In the genomic region with DNA sequence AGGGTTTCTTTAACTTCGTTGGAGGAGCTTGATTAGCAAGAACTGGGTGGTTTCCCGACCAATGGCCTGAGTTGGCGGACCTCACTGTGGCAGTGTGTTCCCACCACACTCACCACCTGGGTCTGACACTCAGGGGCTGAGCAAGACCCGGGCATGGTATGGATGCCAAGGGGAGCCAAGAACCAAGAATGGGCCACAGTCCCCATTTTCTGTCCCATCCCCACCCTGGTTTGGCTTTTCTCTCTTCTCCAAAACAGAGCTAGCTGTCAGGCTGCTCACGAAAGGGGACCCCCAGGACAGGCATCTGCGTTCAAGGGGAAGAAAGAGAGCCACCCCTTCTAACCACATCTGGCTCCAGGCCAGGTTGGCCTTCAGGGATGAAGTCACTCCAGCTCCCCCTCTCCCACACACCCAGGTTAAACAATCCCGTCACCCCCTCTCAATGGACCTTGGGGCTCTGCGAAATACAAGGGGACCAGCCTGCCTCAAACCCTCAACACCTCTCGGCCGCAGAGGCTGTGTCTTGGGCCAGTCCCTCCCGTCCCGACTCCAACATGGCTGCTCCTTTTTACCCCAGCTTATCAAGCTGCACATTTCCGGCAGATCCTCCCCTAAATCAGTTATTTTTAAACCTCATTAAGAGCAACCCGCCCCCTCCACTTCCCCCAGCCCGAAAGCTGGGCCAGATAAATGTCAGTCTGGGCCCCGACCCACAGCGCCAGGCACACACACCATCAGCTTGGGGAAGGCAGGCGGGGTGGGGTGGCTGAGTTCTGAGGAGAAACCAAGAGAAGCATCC, we compare ENCODE assay signal across 1 cellular context.
TF ChIP-seq lines count a peak whose summit lies in the region.

No MANE protein-coding gene starts in this region.

TF ChIP-seq in K562, 482 proteins besides CTCF, POLR2A, EP300 and RAD21 (continued from another document and continues in another):
- TF ChIP-seq, protein P1, sequence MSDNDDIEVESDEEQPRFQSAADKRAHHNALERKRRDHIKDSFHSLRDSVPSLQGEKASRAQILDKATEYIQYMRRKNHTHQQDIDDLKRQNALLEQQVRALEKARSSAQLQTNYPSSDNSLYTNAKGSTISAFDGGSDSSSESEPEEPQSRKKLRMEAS (CRISPR knock-in tag; IDR thresholded peaks at IDR 0.05), result no peak
- TF ChIP-seq RCOR1 (IDR thresholded peaks at IDR 0.05; ENCODE audit: borderline replicate concordance in 1 of 2, low read depth in 2 of 2, low read length in 2 of 2), result no peak; a peak in 2 of 4 replicates
- peak; percentile 47; the same call in 1 of the 2 replicates for TF ChIP-seq SMAD4 (CRISPR knock-in tag; conservative IDR thresholded peaks at IDR 0.05)
- no peak for TF ChIP-seq KLF6 (CRISPR knock-in tag; IDR thresholded peaks at IDR 0.05; ENCODE audit: borderline replicate concordance)
- peak; percentile 71; the same call in 1 of the 2 replicates for TF ChIP-seq MEF2D (tag; conservative IDR thresholded peaks at IDR 0.05; ENCODE audit: low read depth)
- no peak for TF ChIP-seq NBN (IDR thresholded peaks at IDR 0.05; ENCODE audit: low read depth)
- no peak for TF ChIP-seq MBD2 (IDR thresholded peaks at IDR 0.05; ENCODE audit: borderline replicate concordance, low read depth)
- 0 out of 2 replicates have a peak, but pooled peaks have one; percentile 7 for TF ChIP-seq SUPT5H (IDR thresholded peaks at IDR 0.05)
- TF ChIP-seq TCF7 (IDR thresholded peaks at IDR 0.05; ENCODE audit: borderline replicate concordance), result no peak
- TF ChIP-seq, protein P2, sequence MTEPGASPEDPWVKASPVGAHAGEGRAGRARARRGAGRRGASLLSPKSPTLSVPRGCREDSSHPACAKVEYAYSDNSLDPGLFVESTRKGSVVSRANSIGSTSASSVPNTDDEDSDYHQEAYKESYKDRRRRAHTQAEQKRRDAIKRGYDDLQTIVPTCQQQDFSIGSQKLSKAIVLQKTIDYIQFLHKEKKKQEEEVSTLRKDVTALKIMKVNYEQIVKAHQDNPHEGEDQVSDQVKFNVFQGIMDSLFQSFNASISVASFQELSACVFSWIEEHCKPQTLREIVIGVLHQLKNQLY (CRISPR knock-in tag; conservative IDR thresholded peaks at IDR 0.05), result no peak
- TF ChIP-seq DPF2 (IDR thresholded peaks at IDR 0.05), result no peak
- TF ChIP-seq RBM25 (IDR thresholded peaks at IDR 0.05; ENCODE audit: low read depth, low read length, severe bottlenecking), result no peak
- TF ChIP-seq, protein P3, sequence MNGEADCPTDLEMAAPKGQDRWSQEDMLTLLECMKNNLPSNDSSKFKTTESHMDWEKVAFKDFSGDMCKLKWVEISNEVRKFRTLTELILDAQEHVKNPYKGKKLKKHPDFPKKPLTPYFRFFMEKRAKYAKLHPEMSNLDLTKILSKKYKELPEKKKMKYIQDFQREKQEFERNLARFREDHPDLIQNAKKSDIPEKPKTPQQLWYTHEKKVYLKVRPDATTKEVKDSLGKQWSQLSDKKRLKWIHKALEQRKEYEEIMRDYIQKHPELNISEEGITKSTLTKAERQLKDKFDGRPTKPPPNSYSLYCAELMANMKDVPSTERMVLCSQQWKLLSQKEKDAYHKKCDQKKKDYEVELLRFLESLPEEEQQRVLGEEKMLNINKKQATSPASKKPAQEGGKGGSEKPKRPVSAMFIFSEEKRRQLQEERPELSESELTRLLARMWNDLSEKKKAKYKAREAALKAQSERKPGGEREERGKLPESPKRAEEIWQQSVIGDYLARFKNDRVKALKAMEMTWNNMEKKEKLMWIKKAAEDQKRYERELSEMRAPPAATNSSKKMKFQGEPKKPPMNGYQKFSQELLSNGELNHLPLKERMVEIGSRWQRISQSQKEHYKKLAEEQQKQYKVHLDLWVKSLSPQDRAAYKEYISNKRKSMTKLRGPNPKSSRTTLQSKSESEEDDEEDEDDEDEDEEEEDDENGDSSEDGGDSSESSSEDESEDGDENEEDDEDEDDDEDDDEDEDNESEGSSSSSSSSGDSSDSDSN (IDR thresholded peaks at IDR 0.05; ENCODE audit: borderline replicate concordance in 1 of 2, low read depth in 2 of 2, low read length in 2 of 2), result 0 out of 4 replicates have a peak, but pooled peaks of 1 of the 2 experiments have one; percentile 49
- TF ChIP-seq NFRKB (IDR thresholded peaks at IDR 0.05; ENCODE audit: low read depth), result no peak
- no peak for TF ChIP-seq MAFK (IDR thresholded peaks at IDR 0.05; ENCODE audit: low read length)
- no peak for TF ChIP-seq PHB2 (IDR thresholded peaks at IDR 0.05; ENCODE audit: low read depth)
- TF ChIP-seq JUN (IDR thresholded peaks at IDR 0.05; ENCODE audit: borderline replicate concordance, low read depth, low read length), result 0 out of 2 replicates have a peak, but pooled peaks have one; percentile 47
- TF ChIP-seq JUN (CRISPR knock-in tag; IDR thresholded peaks at IDR 0.05; ENCODE audit: borderline replicate concordance), result no peak
- TF ChIP-seq ZNF707 (CRISPR knock-in tag; conservative IDR thresholded peaks at IDR 0.05), result no peak
- no peak for TF ChIP-seq NR2C1 (IDR thresholded peaks at IDR 0.05)
- no peak for TF ChIP-seq NR2C1 (tag; IDR thresholded peaks at IDR 0.05)
- no peak for TF ChIP-seq PHTF2 (CRISPR knock-in tag; IDR thresholded peaks at IDR 0.05)
- TF ChIP-seq PHB (CRISPR knock-in tag; IDR thresholded peaks at IDR 0.05), result no peak
- TF ChIP-seq, protein P4, sequence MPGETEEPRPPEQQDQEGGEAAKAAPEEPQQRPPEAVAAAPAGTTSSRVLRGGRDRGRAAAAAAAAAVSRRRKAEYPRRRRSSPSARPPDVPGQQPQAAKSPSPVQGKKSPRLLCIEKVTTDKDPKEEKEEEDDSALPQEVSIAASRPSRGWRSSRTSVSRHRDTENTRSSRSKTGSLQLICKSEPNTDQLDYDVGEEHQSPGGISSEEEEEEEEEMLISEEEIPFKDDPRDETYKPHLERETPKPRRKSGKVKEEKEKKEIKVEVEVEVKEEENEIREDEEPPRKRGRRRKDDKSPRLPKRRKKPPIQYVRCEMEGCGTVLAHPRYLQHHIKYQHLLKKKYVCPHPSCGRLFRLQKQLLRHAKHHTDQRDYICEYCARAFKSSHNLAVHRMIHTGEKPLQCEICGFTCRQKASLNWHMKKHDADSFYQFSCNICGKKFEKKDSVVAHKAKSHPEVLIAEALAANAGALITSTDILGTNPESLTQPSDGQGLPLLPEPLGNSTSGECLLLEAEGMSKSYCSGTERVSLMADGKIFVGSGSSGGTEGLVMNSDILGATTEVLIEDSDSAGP (CRISPR knock-in tag; IDR thresholded peaks at IDR 0.05), result no peak
- TF ChIP-seq, protein P5, sequence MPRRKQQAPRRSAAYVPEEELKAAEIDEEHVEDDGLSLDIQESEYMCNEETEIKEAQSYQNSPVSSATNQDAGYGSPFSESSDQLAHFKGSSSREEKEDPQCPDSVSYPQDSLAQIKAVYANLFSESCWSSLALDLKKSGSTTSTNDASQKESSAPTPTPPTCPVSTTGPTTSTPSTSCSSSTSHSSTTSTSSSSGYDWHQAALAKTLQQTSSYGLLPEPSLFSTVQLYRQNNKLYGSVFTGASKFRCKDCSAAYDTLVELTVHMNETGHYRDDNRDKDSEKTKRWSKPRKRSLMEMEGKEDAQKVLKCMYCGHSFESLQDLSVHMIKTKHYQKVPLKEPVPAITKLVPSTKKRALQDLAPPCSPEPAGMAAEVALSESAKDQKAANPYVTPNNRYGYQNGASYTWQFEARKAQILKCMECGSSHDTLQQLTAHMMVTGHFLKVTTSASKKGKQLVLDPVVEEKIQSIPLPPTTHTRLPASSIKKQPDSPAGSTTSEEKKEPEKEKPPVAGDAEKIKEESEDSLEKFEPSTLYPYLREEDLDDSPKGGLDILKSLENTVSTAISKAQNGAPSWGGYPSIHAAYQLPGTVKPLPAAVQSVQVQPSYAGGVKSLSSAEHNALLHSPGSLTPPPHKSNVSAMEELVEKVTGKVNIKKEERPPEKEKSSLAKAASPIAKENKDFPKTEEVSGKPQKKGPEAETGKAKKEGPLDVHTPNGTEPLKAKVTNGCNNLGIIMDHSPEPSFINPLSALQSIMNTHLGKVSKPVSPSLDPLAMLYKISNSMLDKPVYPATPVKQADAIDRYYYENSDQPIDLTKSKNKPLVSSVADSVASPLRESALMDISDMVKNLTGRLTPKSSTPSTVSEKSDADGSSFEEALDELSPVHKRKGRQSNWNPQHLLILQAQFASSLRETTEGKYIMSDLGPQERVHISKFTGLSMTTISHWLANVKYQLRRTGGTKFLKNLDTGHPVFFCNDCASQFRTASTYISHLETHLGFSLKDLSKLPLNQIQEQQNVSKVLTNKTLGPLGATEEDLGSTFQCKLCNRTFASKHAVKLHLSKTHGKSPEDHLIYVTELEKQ (CRISPR knock-in tag; IDR thresholded peaks at IDR 0.05), result no peak
- no peak for TF ChIP-seq SIN3A (IDR thresholded peaks at IDR 0.05; ENCODE audit: borderline replicate concordance in 2 of 2, control insufficient read depth in 1 of 2, low read depth in 2 of 2, low read length in 2 of 2)
- no peak for TF ChIP-seq BRD9 (IDR thresholded peaks at IDR 0.05; ENCODE audit: low read depth, partially characterized antibody)
- TF ChIP-seq EGR1 (conservative IDR thresholded peaks at IDR 0.05), result peak; percentile 64
- TF ChIP-seq, protein P6, sequence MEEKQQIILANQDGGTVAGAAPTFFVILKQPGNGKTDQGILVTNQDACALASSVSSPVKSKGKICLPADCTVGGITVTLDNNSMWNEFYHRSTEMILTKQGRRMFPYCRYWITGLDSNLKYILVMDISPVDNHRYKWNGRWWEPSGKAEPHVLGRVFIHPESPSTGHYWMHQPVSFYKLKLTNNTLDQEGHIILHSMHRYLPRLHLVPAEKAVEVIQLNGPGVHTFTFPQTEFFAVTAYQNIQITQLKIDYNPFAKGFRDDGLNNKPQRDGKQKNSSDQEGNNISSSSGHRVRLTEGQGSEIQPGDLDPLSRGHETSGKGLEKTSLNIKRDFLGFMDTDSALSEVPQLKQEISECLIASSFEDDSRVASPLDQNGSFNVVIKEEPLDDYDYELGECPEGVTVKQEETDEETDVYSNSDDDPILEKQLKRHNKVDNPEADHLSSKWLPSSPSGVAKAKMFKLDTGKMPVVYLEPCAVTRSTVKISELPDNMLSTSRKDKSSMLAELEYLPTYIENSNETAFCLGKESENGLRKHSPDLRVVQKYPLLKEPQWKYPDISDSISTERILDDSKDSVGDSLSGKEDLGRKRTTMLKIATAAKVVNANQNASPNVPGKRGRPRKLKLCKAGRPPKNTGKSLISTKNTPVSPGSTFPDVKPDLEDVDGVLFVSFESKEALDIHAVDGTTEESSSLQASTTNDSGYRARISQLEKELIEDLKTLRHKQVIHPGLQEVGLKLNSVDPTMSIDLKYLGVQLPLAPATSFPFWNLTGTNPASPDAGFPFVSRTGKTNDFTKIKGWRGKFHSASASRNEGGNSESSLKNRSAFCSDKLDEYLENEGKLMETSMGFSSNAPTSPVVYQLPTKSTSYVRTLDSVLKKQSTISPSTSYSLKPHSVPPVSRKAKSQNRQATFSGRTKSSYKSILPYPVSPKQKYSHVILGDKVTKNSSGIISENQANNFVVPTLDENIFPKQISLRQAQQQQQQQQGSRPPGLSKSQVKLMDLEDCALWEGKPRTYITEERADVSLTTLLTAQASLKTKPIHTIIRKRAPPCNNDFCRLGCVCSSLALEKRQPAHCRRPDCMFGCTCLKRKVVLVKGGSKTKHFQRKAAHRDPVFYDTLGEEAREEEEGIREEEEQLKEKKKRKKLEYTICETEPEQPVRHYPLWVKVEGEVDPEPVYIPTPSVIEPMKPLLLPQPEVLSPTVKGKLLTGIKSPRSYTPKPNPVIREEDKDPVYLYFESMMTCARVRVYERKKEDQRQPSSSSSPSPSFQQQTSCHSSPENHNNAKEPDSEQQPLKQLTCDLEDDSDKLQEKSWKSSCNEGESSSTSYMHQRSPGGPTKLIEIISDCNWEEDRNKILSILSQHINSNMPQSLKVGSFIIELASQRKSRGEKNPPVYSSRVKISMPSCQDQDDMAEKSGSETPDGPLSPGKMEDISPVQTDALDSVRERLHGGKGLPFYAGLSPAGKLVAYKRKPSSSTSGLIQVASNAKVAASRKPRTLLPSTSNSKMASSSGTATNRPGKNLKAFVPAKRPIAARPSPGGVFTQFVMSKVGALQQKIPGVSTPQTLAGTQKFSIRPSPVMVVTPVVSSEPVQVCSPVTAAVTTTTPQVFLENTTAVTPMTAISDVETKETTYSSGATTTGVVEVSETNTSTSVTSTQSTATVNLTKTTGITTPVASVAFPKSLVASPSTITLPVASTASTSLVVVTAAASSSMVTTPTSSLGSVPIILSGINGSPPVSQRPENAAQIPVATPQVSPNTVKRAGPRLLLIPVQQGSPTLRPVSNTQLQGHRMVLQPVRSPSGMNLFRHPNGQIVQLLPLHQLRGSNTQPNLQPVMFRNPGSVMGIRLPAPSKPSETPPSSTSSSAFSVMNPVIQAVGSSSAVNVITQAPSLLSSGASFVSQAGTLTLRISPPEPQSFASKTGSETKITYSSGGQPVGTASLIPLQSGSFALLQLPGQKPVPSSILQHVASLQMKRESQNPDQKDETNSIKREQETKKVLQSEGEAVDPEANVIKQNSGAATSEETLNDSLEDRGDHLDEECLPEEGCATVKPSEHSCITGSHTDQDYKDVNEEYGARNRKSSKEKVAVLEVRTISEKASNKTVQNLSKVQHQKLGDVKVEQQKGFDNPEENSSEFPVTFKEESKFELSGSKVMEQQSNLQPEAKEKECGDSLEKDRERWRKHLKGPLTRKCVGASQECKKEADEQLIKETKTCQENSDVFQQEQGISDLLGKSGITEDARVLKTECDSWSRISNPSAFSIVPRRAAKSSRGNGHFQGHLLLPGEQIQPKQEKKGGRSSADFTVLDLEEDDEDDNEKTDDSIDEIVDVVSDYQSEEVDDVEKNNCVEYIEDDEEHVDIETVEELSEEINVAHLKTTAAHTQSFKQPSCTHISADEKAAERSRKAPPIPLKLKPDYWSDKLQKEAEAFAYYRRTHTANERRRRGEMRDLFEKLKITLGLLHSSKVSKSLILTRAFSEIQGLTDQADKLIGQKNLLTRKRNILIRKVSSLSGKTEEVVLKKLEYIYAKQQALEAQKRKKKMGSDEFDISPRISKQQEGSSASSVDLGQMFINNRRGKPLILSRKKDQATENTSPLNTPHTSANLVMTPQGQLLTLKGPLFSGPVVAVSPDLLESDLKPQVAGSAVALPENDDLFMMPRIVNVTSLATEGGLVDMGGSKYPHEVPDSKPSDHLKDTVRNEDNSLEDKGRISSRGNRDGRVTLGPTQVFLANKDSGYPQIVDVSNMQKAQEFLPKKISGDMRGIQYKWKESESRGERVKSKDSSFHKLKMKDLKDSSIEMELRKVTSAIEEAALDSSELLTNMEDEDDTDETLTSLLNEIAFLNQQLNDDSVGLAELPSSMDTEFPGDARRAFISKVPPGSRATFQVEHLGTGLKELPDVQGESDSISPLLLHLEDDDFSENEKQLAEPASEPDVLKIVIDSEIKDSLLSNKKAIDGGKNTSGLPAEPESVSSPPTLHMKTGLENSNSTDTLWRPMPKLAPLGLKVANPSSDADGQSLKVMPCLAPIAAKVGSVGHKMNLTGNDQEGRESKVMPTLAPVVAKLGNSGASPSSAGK (IDR thresholded peaks at IDR 0.05), result no peak
- TF ChIP-seq GABPB1 (CRISPR knock-in tag; IDR thresholded peaks at IDR 0.05), result no peak
- no peak for TF ChIP-seq ZNF696 (CRISPR knock-in tag; conservative IDR thresholded peaks at IDR 0.05)
- TF ChIP-seq CBFA2T2 (conservative IDR thresholded peaks at IDR 0.05), result peak; percentile 67
- no peak for TF ChIP-seq CBX5 (IDR thresholded peaks at IDR 0.05; ENCODE audit: borderline replicate concordance, low read depth)
- peak; percentile 12 for TF ChIP-seq RBBP5 (IDR thresholded peaks at IDR 0.05; ENCODE audit: borderline replicate concordance, insufficient read depth, low read length, poor library complexity, severe bottlenecking)
- no peak for TF ChIP-seq MYNN (IDR thresholded peaks at IDR 0.05)
- no peak for TF ChIP-seq MYNN (CRISPR knock-in tag; IDR thresholded peaks at IDR 0.05)
- TF ChIP-seq NFATC3 (IDR thresholded peaks at IDR 0.05), result no peak
- no peak for TF ChIP-seq KHSRP (IDR thresholded peaks at IDR 0.05)
- peak; percentile 64 for TF ChIP-seq KLF16 (IDR thresholded peaks at IDR 0.05)
- 0 out of 2 replicates have a peak, but pooled peaks have one; percentile 48 for TF ChIP-seq ETV5 (CRISPR knock-in tag; IDR thresholded peaks at IDR 0.05; ENCODE audit: low read depth)
- no peak for TF ChIP-seq ZNF384 (IDR thresholded peaks at IDR 0.05; ENCODE audit: low read depth, low read length)
